4 cellular contexts compared by ENCODE assay signal in genomic region chr17:43686957-43687356, GRCh38. TPM values are rescaled to one million over a fixed set of nuclear protein-coding genes. Genes with fewer than 3 reads are reported as not detected.
"Had no signal": no experiment of that assay in that cellular context is flagged by ENCODE, and none has a peak within 500 bp of the region (broad histone marks: within the 10 kb centered on the region; RNA-seq: fewer than 3 reads in every experiment).

No MANE protein-coding gene starts in this region.

RNA-seq across cellular contexts. Expression of gene MEOX1, which starts 25.2 kb away (rescaled TPM):
- total RNA-seq: LHCN-M2, M059J, MCF 10A, NCI-H460 had no signal
